ENCODE assay signal across 16 cellular contexts in the genomic region with DNA sequence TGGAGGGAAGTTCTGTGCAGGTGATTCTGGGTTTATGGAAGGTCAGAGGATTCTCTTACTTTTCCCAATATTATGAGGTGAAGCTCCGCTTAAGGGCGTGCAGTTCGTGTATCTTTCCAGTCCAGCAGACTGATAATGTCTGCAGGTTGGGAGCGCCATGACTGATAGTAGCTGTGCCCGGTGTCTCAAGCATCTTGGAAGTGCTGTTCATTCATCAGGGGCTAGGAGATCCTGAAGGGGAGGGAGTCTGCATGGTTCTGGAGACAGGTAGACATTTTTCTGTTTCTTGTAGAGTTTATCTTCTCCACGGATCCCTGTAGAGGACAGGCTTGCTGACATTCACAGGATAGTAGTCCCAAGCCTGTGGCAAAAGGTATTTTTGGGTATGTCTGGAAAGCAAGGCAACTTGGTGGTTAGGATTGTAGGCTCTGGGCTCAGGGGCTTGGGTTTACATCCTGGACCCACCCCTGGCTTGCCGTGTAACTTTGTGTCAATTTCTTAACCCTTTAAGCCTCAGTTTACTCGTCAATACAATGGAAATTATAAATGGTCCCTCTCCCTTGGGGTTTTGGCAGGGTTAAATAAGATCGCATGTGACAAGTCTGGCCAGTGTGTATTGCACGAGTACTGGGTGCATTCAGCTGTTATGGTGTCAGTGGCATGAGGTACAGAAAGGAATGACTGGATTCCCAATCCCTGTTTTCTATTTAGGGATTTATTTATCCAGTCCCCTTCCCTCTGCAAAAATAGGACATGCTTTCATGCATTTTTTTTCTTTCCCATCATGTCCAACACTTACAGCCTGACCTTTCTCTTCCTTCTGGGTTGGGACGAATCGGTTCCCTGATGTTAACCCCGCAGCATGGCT. TPM values are rescaled to one million over a fixed set of nuclear protein-coding genes. Genes with fewer than 3 reads are reported as not detected.
A peak's percentile ranks its signal among the peaks of the same experiment; 100 is the strongest.
DNase-seq lines count a peak whose midpoint lies in the region; ATAC-seq and TF ChIP-seq lines count a peak whose summit lies in the region.
"Had no signal": no experiment of that assay in that cellular context is flagged by ENCODE, and none has a peak within 500 bp of the region (broad histone marks: within the 10 kb centered on the region; RNA-seq: fewer than 3 reads in every experiment).

No MANE protein-coding gene starts in this region.

- intact Hi-C loops in mammary epithelial cell (cut with micrococcal nuclease) = no loop called here

- H3K4me2 ChIP-seq in mammary epithelial cell (ENCODE audit: insufficient read depth, low read depth, low read length) (peak overlapping the region; percentile 43), neuronal stem cell (ENCODE audit: insufficient read depth, low read length, poor library complexity, severe bottlenecking) (no peak overlapping the region)

- H3K27ac ChIP-seq in mammary epithelial cell (ENCODE audit: insufficient read depth, low read depth, low read length) = no peak overlapping the region
- H3K27ac ChIP-seq in liver (ENCODE audit: low read depth in 1 of 2, low read length in 2 of 2) = peak overlapping the region; percentile 89 to 94
- peak overlapping the region; percentile 86 for H3K27ac ChIP-seq in skeletal muscle tissue (ENCODE audit: low read depth, low read length)
- H3K27ac ChIP-seq in neuronal stem cell (replicated peaks; ENCODE audit: low read length) = no peak overlapping the region

- no peak for TF ChIP-seq RAD21 in liver (IDR thresholded peaks at IDR 0.05)

- H3K27me3 ChIP-seq in mammary epithelial cell (ENCODE audit: insufficient read depth, low read length) (no peaks in the 10 kb centered on the region), liver (ENCODE audit: control insufficient read depth in 4 of 4, insufficient read depth in 4 of 4, low read length in 3 of 4) (no peaks in the 10 kb centered on the region), skeletal muscle tissue (ENCODE audit: control insufficient read depth in 3 of 3, insufficient read depth in 3 of 3, low read length in 3 of 3) (no peaks in the 10 kb centered on the region), neuronal stem cell (ENCODE audit: control insufficient read depth in 3 of 3, insufficient read depth in 3 of 3, low read depth in 1 of 3, low read length in 3 of 3) (peaks cover 0 to 48% (median 0%) of the 10 kb centered on the region in 3 experiments)

- H2AFZ ChIP-seq in mammary epithelial cell (ENCODE audit: low read depth, low read length) = peak overlapping the region; percentile 60
- no peak overlapping the region for H2AFZ ChIP-seq in neuronal stem cell (ENCODE audit: low read length)

- in situ Hi-C loops in mammary epithelial cell (cut with MboI; ENCODE audit: low sequenced_read_pairs in 2 of 2) = no loop called here

- H3K18ac ChIP-seq in neuronal stem cell (ENCODE audit: low read length) = no peak overlapping the region

- no peak overlapping the region for H2BK120ac ChIP-seq in neuronal stem cell (ENCODE audit: low read depth, low read length)

- H2BK15ac ChIP-seq in neuronal stem cell (ENCODE audit: low read length) = no peak overlapping the region

- peaks cover 28% of the 10 kb centered on the region for H3K4me1 ChIP-seq in mammary epithelial cell (ENCODE audit: insufficient read depth, low read length)
- peaks cover 8 to 58% (median 46%) of the 10 kb centered on the region in 4 donors for H3K4me1 ChIP-seq in liver (ENCODE audit: control insufficient read depth in 4 of 4, insufficient read depth in 4 of 4, low read length in 3 of 4)
- peaks cover 14 to 42% (median 20%) of the 10 kb centered on the region in 3 donors for H3K4me1 ChIP-seq in skeletal muscle tissue (ENCODE audit: control insufficient read depth in 3 of 3, insufficient read depth in 3 of 3, low read length in 3 of 3)
- H3K4me1 ChIP-seq in neuronal stem cell (ENCODE audit: control insufficient read depth in 2 of 2, insufficient read depth in 1 of 2, low read depth in 1 of 2, low read length in 2 of 2) = no peaks in the 10 kb centered on the region

- no peak overlapping the region for H2AK5ac ChIP-seq in neuronal stem cell (ENCODE audit: low read depth, low read length)

- no peak overlapping the region for H4K8ac ChIP-seq in neuronal stem cell (ENCODE audit: low read depth, low read length)

- no peak overlapping the region for H2BK12ac ChIP-seq in neuronal stem cell (ENCODE audit: low read length)

- H3K4ac ChIP-seq in neuronal stem cell (ENCODE audit: low read length) = no peak overlapping the region

- dilution Hi-C loops in mammary epithelial cell (cut with HindIII; ENCODE audit: low sequenced_read_pairs) = no loop called here

- no peak overlapping the region for H3K14ac ChIP-seq in neuronal stem cell (ENCODE audit: low read length)

- DNase-seq in AG10803 (ENCODE audit: low read depth) (peak; percentile 7), mammary epithelial cell (no peak), NCI-H1417 (lab: John Stamatoyannopoulos, UW) (no peak), neuronal stem cell (ENCODE audit: low spot score) (no peak), AG08395 (ENCODE audit: low spot score) (no peak)
- DNase-seq: Calu3, cortex of kidney, GF-D8, KBM-7, mesendoderm, NCI-H1417 treated with DMSO at 0.1 percent for 48 hours, NCI-H524, SW 1271 had no signal

- H3K4me3 ChIP-seq in AG10803 (ENCODE audit: low read length) = no peak overlapping the region
- no peak overlapping the region for H3K4me3 ChIP-seq in mammary epithelial cell (replicated peaks in 1 of 3; ENCODE audit: insufficient read depth in 1 of 3, low read depth in 2 of 3, low read length in 3 of 3)
- H3K4me3 ChIP-seq in liver (ENCODE audit: low read depth in 1 of 3, low read length in 3 of 3) = peak overlapping the region in 2 of 3 donors; percentile 1 to 45
- H3K4me3 ChIP-seq in skeletal muscle tissue (ENCODE audit: low read length in 3 of 3) = peak overlapping the region; percentile 44 to 56 (median 56)
- H3K4me3 ChIP-seq in neuronal stem cell (ENCODE audit: low read length in 2 of 2) = no peak overlapping the region

- H4K20me1 ChIP-seq in mammary epithelial cell (ENCODE audit: insufficient read depth, low read length) = no peaks in the 10 kb centered on the region

- H3K79me1 ChIP-seq in neuronal stem cell (ENCODE audit: low read depth, low read length) = no peaks in the 10 kb centered on the region

- no peaks in the 10 kb centered on the region for H3K79me2 ChIP-seq in mammary epithelial cell (ENCODE audit: insufficient read depth, low read length)

- TF ChIP-seq CTCF in AG10803 (conservative IDR thresholded peaks at IDR 0.05; ENCODE audit: low read length) = no peak
- no peak for TF ChIP-seq CTCF in mammary epithelial cell (conservative IDR thresholded peaks at IDR 0.05 in 1 of 2, IDR thresholded peaks at IDR 0.05 in 1 of 2; ENCODE audit: extremely low read depth in 1 of 2, insufficient read depth in 1 of 2, low read depth in 1 of 2, low read length in 2 of 2)
- TF ChIP-seq CTCF in liver (IDR thresholded peaks at IDR 0.05; ENCODE audit: low read depth, low read length, missing input control) = no peak

- H3K23ac ChIP-seq in neuronal stem cell (ENCODE audit: low read depth, low read length, poor library complexity) = no peak overlapping the region

- BruUV-seq in mammary epithelial cell (replicated peaks; lab: Mats Ljungman, UMichigan) = no TSS peak

- WGBS in mammary epithelial cell (ENCODE audit: low coverage, missing lambda C conversion rate) = 56% methylated on average over 10 of the region's 13 CpGs
- 45% methylated on average over 13 of the region's 13 CpGs for WGBS in liver
- WGBS in neuronal stem cell (ENCODE audit: extremely low coverage in 2 of 2, insufficient read length in 2 of 2, insufficient replicate concordance in 1 of 2), 2 donors = no CpG with 5 or more reads among the region's 13 CpGs

- no peak for ATAC-seq in GM21367 (IDR thresholded peaks at IDR 0.05; ENCODE audit: unreplicated experiment)

- CTCF ChIA-PET in mammary epithelial cell (lab: Charles Lee; ENCODE audit: low non-redundant PET) = no interaction called here

- H3K9me3 ChIP-seq in mammary epithelial cell (replicated peaks; ENCODE audit: insufficient read depth, low read length) = no peaks in the 10 kb centered on the region
- H3K9me3 ChIP-seq in liver (ENCODE audit: control insufficient read depth in 4 of 4, low read length in 3 of 4) = no peaks in the 10 kb centered on the region
- H3K9me3 ChIP-seq in skeletal muscle tissue (ENCODE audit: control insufficient read depth in 3 of 3, low read length in 3 of 3) = no peaks in the 10 kb centered on the region
- H3K9me3 ChIP-seq in neuronal stem cell (replicated peaks in 1 of 2; ENCODE audit: control insufficient read depth in 2 of 2, insufficient read depth in 1 of 2, low read depth in 1 of 2, low read length in 2 of 2) = no peaks in the 10 kb centered on the region

- H3K9ac ChIP-seq in mammary epithelial cell (ENCODE audit: insufficient read depth, low read length) (no peak overlapping the region), liver (ENCODE audit: low read depth in 1 of 2, low read length in 2 of 2) (peak overlapping the region; percentile 3 to 71), skeletal muscle tissue (ENCODE audit: low read depth in 1 of 3, low read length in 3 of 3) (peak overlapping the region; percentile 14 to 82 (median 54)), neuronal stem cell (ENCODE audit: low read depth, low read length, poor library complexity) (no peak overlapping the region)

- no peaks in the 10 kb centered on the region for H3K36me3 ChIP-seq in mammary epithelial cell (ENCODE audit: insufficient read depth, low read length)
- H3K36me3 ChIP-seq in liver (ENCODE audit: control insufficient read depth in 4 of 4, insufficient read depth in 3 of 4, low read depth in 1 of 4, low read length in 3 of 4) = peaks cover 0 to 3% (median 0%) of the 10 kb centered on the region in 4 donors
- H3K36me3 ChIP-seq in skeletal muscle tissue (ENCODE audit: control insufficient read depth in 3 of 3, insufficient read depth in 3 of 3, low read length in 3 of 3) = no peaks in the 10 kb centered on the region
- H3K36me3 ChIP-seq in neuronal stem cell (replicated peaks in 1 of 2; ENCODE audit: control insufficient read depth in 2 of 2, insufficient read depth in 2 of 2, low read length in 2 of 2) = no peaks in the 10 kb centered on the region

- H4K91ac ChIP-seq in neuronal stem cell (ENCODE audit: low read depth, low read length, poor library complexity) = no peak overlapping the region

- H2BK5ac ChIP-seq in neuronal stem cell (ENCODE audit: low read length) = no peak overlapping the region

TF ChIP-seq in liver, 16 proteins besides CTCF, POLR2A, EP300 and RAD21 (continues in another document):
- TF ChIP-seq NR2F2 (IDR thresholded peaks at IDR 0.05) = no peak
- no peak for TF ChIP-seq HNF4A (conservative IDR thresholded peaks at IDR 0.05)
- TF ChIP-seq FOXA2 (IDR thresholded peaks at IDR 0.05) = no peak
- no peak for TF ChIP-seq YY1 (IDR thresholded peaks at IDR 0.05)
- TF ChIP-seq FOXA1 (IDR thresholded peaks at IDR 0.05) = no peak
- TF ChIP-seq HNF4G (IDR thresholded peaks at IDR 0.05) = no peak
- no peak for TF ChIP-seq GABPA (IDR thresholded peaks at IDR 0.05 in 1 of 2, conservative IDR thresholded peaks at IDR 0.05 in 1 of 2)

RNA-seq across cellular contexts. Expression of a gene that starts 8.2 kb away (rescaled TPM):
- total RNA-seq in mammary epithelial cell = under 1 TPM; 0.21 to 0.67 TPM
- polyA plus RNA-seq in mammary epithelial cell = 0.16 TPM
- polyA minus RNA-seq in mammary epithelial cell = not detected
- 10 to 100 TPM in 1 of 2 donors, 1 to 10 TPM in 1; 8.0 to 59.3 TPM for total RNA-seq in liver
- polyA plus RNA-seq in liver = 10 to 100 TPM; 23.5 to 25.7 TPM
- total RNA-seq in skeletal muscle tissue = 4.7 TPM
- polyA plus RNA-seq in neuronal stem cell (2013, experiment 1 of 2) = 0.10 TPM
- 0.11 TPM for polyA plus RNA-seq in neuronal stem cell (2013, experiment 2 of 2)

Comparison
In these comparisons a context has a peak if more than half of its experiments do, and no peak if none do; other contexts are left out.
1. H3K4me3 ChIP-seq: peak in liver (2 of 3) and skeletal muscle tissue (3 of 3); none in AG10803 (single experiment), mammary epithelial cell (0 of 3) and neuronal stem cell (0 of 2).
2. H3K27ac ChIP-seq: peak in liver (2 of 2) and skeletal muscle tissue (single experiment); none in mammary epithelial cell (single experiment) and neuronal stem cell (single experiment).
3. H3K9ac ChIP-seq: peak in liver (2 of 2) and skeletal muscle tissue (3 of 3); none in mammary epithelial cell (single experiment) and neuronal stem cell (single experiment).